In genomic region chr6:34391711-34392496, GRCh38 we compare ENCODE assay signal across 1 cellular context.
TF ChIP-seq lines count a peak whose summit lies in the region.

No MANE protein-coding gene starts in this region.

TF ChIP-seq in HepG2, 621 proteins besides CTCF, POLR2A, EP300 and RAD21 (continued from another document and continues in another):
- no peak for TF ChIP-seq SYNCRIP (IDR thresholded peaks at IDR 0.05; ENCODE audit: insufficient read depth, low read depth, low read length)
- no peak for TF ChIP-seq RELA (CRISPR knock-in tag; IDR thresholded peaks at IDR 0.05)
- TF ChIP-seq ZNF224 (CRISPR knock-in tag; IDR thresholded peaks at IDR 0.05): no peak
- TF ChIP-seq ARID5B (CRISPR knock-in tag; IDR thresholded peaks at IDR 0.05): no peak
- peak; percentile 84; the same call in 1 of the 2 replicates for TF ChIP-seq GZF1 (CRISPR knock-in tag; IDR thresholded peaks at IDR 0.05)
- peak; percentile 62; the same call in 1 of the 2 replicates for TF ChIP-seq ZNF280B (CRISPR knock-in tag; IDR thresholded peaks at IDR 0.05; ENCODE audit: borderline replicate concordance)
- no peak for TF ChIP-seq KLF12 (CRISPR knock-in tag; IDR thresholded peaks at IDR 0.05; ENCODE audit: borderline replicate concordance)
- TF ChIP-seq, protein P1, sequence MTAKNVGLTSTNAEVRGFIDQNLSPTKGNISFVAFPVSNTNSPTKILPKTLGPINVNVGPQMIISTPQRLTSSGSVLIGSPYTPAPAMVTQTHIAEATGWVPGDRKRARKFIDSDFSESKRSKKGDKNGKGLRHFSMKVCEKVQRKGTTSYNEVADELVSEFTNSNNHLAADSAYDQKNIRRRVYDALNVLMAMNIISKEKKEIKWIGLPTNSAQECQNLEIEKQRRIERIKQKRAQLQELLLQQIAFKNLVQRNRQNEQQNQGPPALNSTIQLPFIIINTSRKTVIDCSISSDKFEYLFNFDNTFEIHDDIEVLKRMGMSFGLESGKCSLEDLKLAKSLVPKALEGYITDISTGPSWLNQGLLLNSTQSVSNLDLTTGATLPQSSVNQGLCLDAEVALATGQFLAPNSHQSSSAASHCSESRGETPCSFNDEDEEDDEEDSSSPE (CRISPR knock-in tag; IDR thresholded peaks at IDR 0.05): 0 out of 2 replicates have a peak, but pooled peaks have one; percentile 66
- TF ChIP-seq, protein P2, sequence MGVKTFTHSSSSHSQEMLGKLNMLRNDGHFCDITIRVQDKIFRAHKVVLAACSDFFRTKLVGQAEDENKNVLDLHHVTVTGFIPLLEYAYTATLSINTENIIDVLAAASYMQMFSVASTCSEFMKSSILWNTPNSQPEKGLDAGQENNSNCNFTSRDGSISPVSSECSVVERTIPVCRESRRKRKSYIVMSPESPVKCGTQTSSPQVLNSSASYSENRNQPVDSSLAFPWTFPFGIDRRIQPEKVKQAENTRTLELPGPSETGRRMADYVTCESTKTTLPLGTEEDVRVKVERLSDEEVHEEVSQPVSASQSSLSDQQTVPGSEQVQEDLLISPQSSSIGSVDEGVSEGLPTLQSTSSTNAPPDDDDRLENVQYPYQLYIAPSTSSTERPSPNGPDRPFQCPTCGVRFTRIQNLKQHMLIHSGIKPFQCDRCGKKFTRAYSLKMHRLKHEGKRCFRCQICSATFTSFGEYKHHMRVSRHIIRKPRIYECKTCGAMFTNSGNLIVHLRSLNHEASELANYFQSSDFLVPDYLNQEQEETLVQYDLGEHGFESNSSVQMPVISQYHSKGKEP (CRISPR knock-in tag; IDR thresholded peaks at IDR 0.05): no peak
- no peak for TF ChIP-seq NR2F6 (IDR thresholded peaks at IDR 0.05)
- TF ChIP-seq NR2F6 (CRISPR knock-in tag; IDR thresholded peaks at IDR 0.05): 0 out of 2 replicates have a peak, but pooled peaks have one; percentile 29
- TF ChIP-seq, protein P3, sequence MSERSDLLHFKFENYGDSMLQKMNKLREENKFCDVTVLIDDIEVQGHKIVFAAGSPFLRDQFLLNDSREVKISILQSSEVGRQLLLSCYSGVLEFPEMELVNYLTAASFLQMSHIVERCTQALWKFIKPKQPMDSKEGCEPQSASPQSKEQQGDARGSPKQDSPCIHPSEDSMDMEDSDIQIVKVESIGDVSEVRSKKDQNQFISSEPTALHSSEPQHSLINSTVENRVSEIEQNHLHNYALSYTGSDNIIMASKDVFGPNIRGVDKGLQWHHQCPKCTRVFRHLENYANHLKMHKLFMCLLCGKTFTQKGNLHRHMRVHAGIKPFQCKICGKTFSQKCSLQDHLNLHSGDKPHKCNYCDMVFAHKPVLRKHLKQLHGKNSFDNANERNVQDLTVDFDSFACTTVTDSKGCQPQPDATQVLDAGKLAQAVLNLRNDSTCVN (CRISPR knock-in tag; IDR thresholded peaks at IDR 0.05; ENCODE audit: borderline replicate concordance): no peak; the same call in 1 of the 2 replicates
- TF ChIP-seq THAP11 (CRISPR knock-in tag; IDR thresholded peaks at IDR 0.05): 0 out of 2 replicates have a peak, but pooled peaks have one; percentile 23
- no peak; the same call in 1 of the 2 replicates for TF ChIP-seq SRY (CRISPR knock-in tag; IDR thresholded peaks at IDR 0.05)
- TF ChIP-seq, protein P4, sequence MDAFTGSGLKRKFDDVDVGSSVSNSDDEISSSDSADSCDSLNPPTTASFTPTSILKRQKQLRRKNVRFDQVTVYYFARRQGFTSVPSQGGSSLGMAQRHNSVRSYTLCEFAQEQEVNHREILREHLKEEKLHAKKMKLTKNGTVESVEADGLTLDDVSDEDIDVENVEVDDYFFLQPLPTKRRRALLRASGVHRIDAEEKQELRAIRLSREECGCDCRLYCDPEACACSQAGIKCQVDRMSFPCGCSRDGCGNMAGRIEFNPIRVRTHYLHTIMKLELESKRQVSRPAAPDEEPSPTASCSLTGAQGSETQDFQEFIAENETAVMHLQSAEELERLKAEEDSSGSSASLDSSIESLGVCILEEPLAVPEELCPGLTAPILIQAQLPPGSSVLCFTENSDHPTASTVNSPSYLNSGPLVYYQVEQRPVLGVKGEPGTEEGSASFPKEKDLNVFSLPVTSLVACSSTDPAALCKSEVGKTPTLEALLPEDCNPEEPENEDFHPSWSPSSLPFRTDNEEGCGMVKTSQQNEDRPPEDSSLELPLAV (CRISPR knock-in tag; conservative IDR thresholded peaks at IDR 0.05; ENCODE audit: low read depth): no peak
- peak; percentile 93 for TF ChIP-seq AGO2 (optimal IDR thresholded peaks at IDR 0.05; ENCODE audit: low read depth, low read length)
- peak; percentile 68; the same call in 1 of the 2 replicates for TF ChIP-seq ZNF292 (CRISPR knock-in tag; IDR thresholded peaks at IDR 0.05; ENCODE audit: borderline replicate concordance, low read depth)
- TF ChIP-seq, protein P5, sequence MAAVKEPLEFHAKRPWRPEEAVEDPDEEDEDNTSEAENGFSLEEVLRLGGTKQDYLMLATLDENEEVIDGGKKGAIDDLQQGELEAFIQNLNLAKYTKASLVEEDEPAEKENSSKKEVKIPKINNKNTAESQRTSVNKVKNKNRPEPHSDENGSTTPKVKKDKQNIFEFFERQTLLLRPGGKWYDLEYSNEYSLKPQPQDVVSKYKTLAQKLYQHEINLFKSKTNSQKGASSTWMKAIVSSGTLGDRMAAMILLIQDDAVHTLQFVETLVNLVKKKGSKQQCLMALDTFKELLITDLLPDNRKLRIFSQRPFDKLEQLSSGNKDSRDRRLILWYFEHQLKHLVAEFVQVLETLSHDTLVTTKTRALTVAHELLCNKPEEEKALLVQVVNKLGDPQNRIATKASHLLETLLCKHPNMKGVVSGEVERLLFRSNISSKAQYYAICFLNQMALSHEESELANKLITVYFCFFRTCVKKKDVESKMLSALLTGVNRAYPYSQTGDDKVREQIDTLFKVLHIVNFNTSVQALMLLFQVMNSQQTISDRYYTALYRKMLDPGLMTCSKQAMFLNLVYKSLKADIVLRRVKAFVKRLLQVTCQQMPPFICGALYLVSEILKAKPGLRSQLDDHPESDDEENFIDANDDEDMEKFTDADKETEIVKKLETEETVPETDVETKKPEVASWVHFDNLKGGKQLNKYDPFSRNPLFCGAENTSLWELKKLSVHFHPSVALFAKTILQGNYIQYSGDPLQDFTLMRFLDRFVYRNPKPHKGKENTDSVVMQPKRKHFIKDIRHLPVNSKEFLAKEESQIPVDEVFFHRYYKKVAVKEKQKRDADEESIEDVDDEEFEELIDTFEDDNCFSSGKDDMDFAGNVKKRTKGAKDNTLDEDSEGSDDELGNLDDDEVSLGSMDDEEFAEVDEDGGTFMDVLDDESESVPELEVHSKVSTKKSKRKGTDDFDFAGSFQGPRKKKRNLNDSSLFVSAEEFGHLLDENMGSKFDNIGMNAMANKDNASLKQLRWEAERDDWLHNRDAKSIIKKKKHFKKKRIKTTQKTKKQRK (IDR thresholded peaks at IDR 0.05; ENCODE audit: low read length): no peak
- peak; percentile 41 for TF ChIP-seq ZSCAN12 (CRISPR knock-in tag; IDR thresholded peaks at IDR 0.05)
- TF ChIP-seq ATM (IDR thresholded peaks at IDR 0.05; ENCODE audit: borderline replicate concordance): no peak
- TF ChIP-seq CC2D1A (CRISPR knock-in tag; IDR thresholded peaks at IDR 0.05): no peak
- TF ChIP-seq ZNF569 (CRISPR knock-in tag; IDR thresholded peaks at IDR 0.05; ENCODE audit: borderline replicate concordance): no peak
- TF ChIP-seq HOXA3 (CRISPR knock-in tag; IDR thresholded peaks at IDR 0.05): peak; percentile 52; the same call in 1 of the 2 replicates
- 0 out of 2 replicates have a peak, but pooled peaks have one; percentile 65 for TF ChIP-seq REPIN1 (CRISPR knock-in tag; IDR thresholded peaks at IDR 0.05; ENCODE audit: borderline replicate concordance, low read depth)
- TF ChIP-seq, protein P6, sequence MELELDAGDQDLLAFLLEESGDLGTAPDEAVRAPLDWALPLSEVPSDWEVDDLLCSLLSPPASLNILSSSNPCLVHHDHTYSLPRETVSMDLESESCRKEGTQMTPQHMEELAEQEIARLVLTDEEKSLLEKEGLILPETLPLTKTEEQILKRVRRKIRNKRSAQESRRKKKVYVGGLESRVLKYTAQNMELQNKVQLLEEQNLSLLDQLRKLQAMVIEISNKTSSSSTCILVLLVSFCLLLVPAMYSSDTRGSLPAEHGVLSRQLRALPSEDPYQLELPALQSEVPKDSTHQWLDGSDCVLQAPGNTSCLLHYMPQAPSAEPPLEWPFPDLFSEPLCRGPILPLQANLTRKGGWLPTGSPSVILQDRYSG (CRISPR knock-in tag; IDR thresholded peaks at IDR 0.05): no peak
- TF ChIP-seq CENPT (CRISPR knock-in tag; IDR thresholded peaks at IDR 0.05; ENCODE audit: low read depth): no peak
- no peak for TF ChIP-seq ZNF44 (CRISPR knock-in tag; IDR thresholded peaks at IDR 0.05)
- TF ChIP-seq RAD51 (IDR thresholded peaks at IDR 0.05; ENCODE audit: borderline replicate concordance): no peak
- no peak for TF ChIP-seq FOXJ3 (CRISPR knock-in tag; IDR thresholded peaks at IDR 0.05; ENCODE audit: borderline replicate concordance)
- TF ChIP-seq SIX4 (CRISPR knock-in tag; IDR thresholded peaks at IDR 0.05): 0 out of 2 replicates have a peak, but pooled peaks have one; percentile 22
- no peak for TF ChIP-seq ZFYVE20 (CRISPR knock-in tag; IDR thresholded peaks at IDR 0.05; ENCODE audit: borderline replicate concordance, low read depth)
- TF ChIP-seq MBNL3 (CRISPR knock-in tag; conservative IDR thresholded peaks at IDR 0.05): no peak
- no peak for TF ChIP-seq EHMT2 (IDR thresholded peaks at IDR 0.05; ENCODE audit: borderline replicate concordance, low read depth, low read length)
- TF ChIP-seq ZNF616 (CRISPR knock-in tag; IDR thresholded peaks at IDR 0.05; ENCODE audit: low read depth): peak; percentile 58; the same call in 1 of the 2 replicates
- TF ChIP-seq WIZ (CRISPR knock-in tag; IDR thresholded peaks at IDR 0.05): peak; percentile 64; the same call in 1 of the 2 replicates
- TF ChIP-seq, protein P7, sequence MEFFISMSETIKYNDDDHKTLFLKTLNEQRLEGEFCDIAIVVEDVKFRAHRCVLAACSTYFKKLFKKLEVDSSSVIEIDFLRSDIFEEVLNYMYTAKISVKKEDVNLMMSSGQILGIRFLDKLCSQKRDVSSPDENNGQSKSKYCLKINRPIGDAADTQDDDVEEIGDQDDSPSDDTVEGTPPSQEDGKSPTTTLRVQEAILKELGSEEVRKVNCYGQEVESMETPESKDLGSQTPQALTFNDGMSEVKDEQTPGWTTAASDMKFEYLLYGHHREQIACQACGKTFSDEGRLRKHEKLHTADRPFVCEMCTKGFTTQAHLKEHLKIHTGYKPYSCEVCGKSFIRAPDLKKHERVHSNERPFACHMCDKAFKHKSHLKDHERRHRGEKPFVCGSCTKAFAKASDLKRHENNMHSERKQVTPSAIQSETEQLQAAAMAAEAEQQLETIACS (CRISPR knock-in tag; IDR thresholded peaks at IDR 0.05): no peak
- no peak for TF ChIP-seq KDM4B (CRISPR knock-in tag; IDR thresholded peaks at IDR 0.05)
- no peak for TF ChIP-seq KLF6 (CRISPR knock-in tag; IDR thresholded peaks at IDR 0.05)
- peak; percentile 87 for TF ChIP-seq HDAC1 (CRISPR knock-in tag; IDR thresholded peaks at IDR 0.05)
- TF ChIP-seq ZNF512B (CRISPR knock-in tag; IDR thresholded peaks at IDR 0.05; ENCODE audit: borderline replicate concordance): 0 out of 2 replicates have a peak, but pooled peaks have one; percentile 65
